Comparison of ENCODE assay signal across 8 cellular contexts in genomic region chr15:31329640-31330010, GRCh38. TPM values are rescaled to one million over a fixed set of nuclear protein-coding genes. Genes with fewer than 3 reads are reported as not detected.
DNase-seq lines count a peak whose midpoint lies in the region; ATAC-seq and TF ChIP-seq lines count a peak whose summit lies in the region.

No MANE protein-coding gene starts in this region.

- H3K4me2 ChIP-seq in DOHH2 (ENCODE audit: low read length), result peak overlapping the region; percentile 96

- intact Hi-C loops in esophagus muscularis mucosa (cut with DNase I) (loop anchor here (2.0 to 5.0 kb wide), 3 partner anchors 35 to 108 kb away; no protein-coding TSS in a partner anchor), prostate gland (cut with DNase I) (loop anchor here (5.0 to 10.0 kb wide), 4 partner anchors 38 to 425 kb away; partner anchors contain the start of gene FAN1)

- ATAC-seq in HG02885 (IDR thresholded peaks at IDR 0.05; ENCODE audit: poor library complexity, unreplicated experiment), result no peak

- H4K20me1 ChIP-seq in DOHH2 (ENCODE audit: control insufficient read depth, insufficient read depth, low read depth, low read length), result peaks cover 21% of the 10 kb centered on the region

- no peak for TF ChIP-seq EP300 in esophagus muscularis mucosa (IDR thresholded peaks at IDR 0.05)

- peak overlapping the region; percentile 94 for H3K4me3 ChIP-seq in DOHH2 (ENCODE audit: low read length)
- peak overlapping the region; percentile 71 to 95 (median 79) for H3K4me3 ChIP-seq in Peyer's patch
- H3K4me3 ChIP-seq in esophagus muscularis mucosa, result peak overlapping the region; percentile 83 to 96 (median 92)
- H3K4me3 ChIP-seq in prostate gland, result peak overlapping the region in 1 of 2 donors; percentile 96

- H3F3A ChIP-seq in DOHH2 (ENCODE audit: control insufficient read depth, insufficient read depth), result peaks cover 8% of the 10 kb centered on the region

- DNase-seq in Peyer's patch, result peak in 1 of 3 donors; percentile 55
- no peak for DNase-seq in esophagus muscularis mucosa (ENCODE audit: extremely low spot score)
- no peak for DNase-seq in prostate gland (ENCODE audit: low spot score)
- DNase-seq in HEK293T (ENCODE audit: extremely low spot score), result no peak
- DNase-seq in Kasumi-1 (lab: John Stamatoyannopoulos, UW), result no peak
- DNase-seq in NCI-H345 (lab: John Stamatoyannopoulos, UW), result no peak

- H3K79me2 ChIP-seq in DOHH2 (ENCODE audit: control insufficient read depth, low read length), result peaks cover 81% of the 10 kb centered on the region

- no peaks in the 10 kb centered on the region for H3K9me2 ChIP-seq in DOHH2 (replicated peaks; ENCODE audit: control insufficient read depth, low read length)

- no peaks in the 10 kb centered on the region for H3K27me3 ChIP-seq in DOHH2 (ENCODE audit: control insufficient read depth, low read length)
- H3K27me3 ChIP-seq in Peyer's patch, result no peaks in the 10 kb centered on the region
- H3K27me3 ChIP-seq in esophagus muscularis mucosa, result no peaks in the 10 kb centered on the region
- H3K27me3 ChIP-seq in prostate gland (replicated peaks; ENCODE audit: insufficient read depth), result no peaks in the 10 kb centered on the region

- WGBS in esophagus muscularis mucosa, result 85% methylated on average over 9 of the region's 15 CpGs
- WGBS in prostate gland, result 63% methylated on average over 15 of the region's 15 CpGs

- H3K9me3 ChIP-seq in DOHH2 (ENCODE audit: control insufficient read depth, insufficient read depth, low read length) (no peaks in the 10 kb centered on the region), Peyer's patch (no peaks in the 10 kb centered on the region), esophagus muscularis mucosa (no peaks in the 10 kb centered on the region), prostate gland (no peaks in the 10 kb centered on the region)

- CTCF ChIA-PET in HEK293T (lab: Yijun Ruan, JAX), result no interaction called here

- H3K36me3 ChIP-seq in DOHH2 (ENCODE audit: control insufficient read depth, low read length) (peaks cover 58% of the 10 kb centered on the region), Peyer's patch (no peaks in the 10 kb centered on the region), esophagus muscularis mucosa (no peaks in the 10 kb centered on the region), prostate gland (no peaks in the 10 kb centered on the region)

- peak overlapping the region; percentile 90 for H3K27ac ChIP-seq in DOHH2 (ENCODE audit: low read depth, low read length)
- peak overlapping the region; percentile 99 to 100 (median 100) for H3K27ac ChIP-seq in Peyer's patch
- H3K27ac ChIP-seq in esophagus muscularis mucosa (replicated peaks in 1 of 4), result peak overlapping the region; percentile 98 to 100 (median 100)
- H3K27ac ChIP-seq in prostate gland, result peak overlapping the region; percentile 97 to 99

- TF ChIP-seq POLR2A in Peyer's patch (IDR thresholded peaks at IDR 0.05) (no peak), esophagus muscularis mucosa (IDR thresholded peaks at IDR 0.05; ENCODE audit: low read depth) (no peak), prostate gland (IDR thresholded peaks at IDR 0.05) (no peak)

- H3K4me1 ChIP-seq in DOHH2 (ENCODE audit: control insufficient read depth, low read length) (peaks cover 69% of the 10 kb centered on the region), Peyer's patch (peaks cover 0 to 58% (median 23%) of the 10 kb centered on the region in 4 donors), esophagus muscularis mucosa (peaks cover 68 to 74% (median 72%) of the 10 kb centered on the region in 4 donors), prostate gland (replicated peaks) (peaks cover 11% of the 10 kb centered on the region)

- POLR2A ChIA-PET in HEK293T (lab: Yijun Ruan, JAX), result no interaction called here

- no peak for TF ChIP-seq CTCF in DOHH2 (IDR thresholded peaks at IDR 0.05; ENCODE audit: low read depth, low read length, poor library complexity, severe bottlenecking)
- no peak for TF ChIP-seq CTCF in Peyer's patch (IDR thresholded peaks at IDR 0.05)
- no peak for TF ChIP-seq CTCF in esophagus muscularis mucosa (IDR thresholded peaks at IDR 0.05)
- TF ChIP-seq CTCF in prostate gland (IDR thresholded peaks at IDR 0.05), result no peak

TF ChIP-seq in HEK293T, 16 proteins besides CTCF, POLR2A, EP300 and RAD21:
- no peak for TF ChIP-seq ZNF384 (IDR thresholded peaks at IDR 0.05)
- TF ChIP-seq HDGF (IDR thresholded peaks at IDR 0.05; ENCODE audit: borderline replicate concordance), result no peak
- no peak for TF ChIP-seq TARDBP (IDR thresholded peaks at IDR 0.05)
- no peak for TF ChIP-seq FOXA1 (IDR thresholded peaks at IDR 0.05)
- no peak for TF ChIP-seq SUZ12 (IDR thresholded peaks at IDR 0.05)
- TF ChIP-seq PKNOX1 (IDR thresholded peaks at IDR 0.05), result no peak
- no peak for TF ChIP-seq SP1 (IDR thresholded peaks at IDR 0.05)
- no peak for TF ChIP-seq BHLHE40 (IDR thresholded peaks at IDR 0.05; ENCODE audit: borderline replicate concordance)
- no peak for TF ChIP-seq LEF1 (IDR thresholded peaks at IDR 0.05; ENCODE audit: borderline replicate concordance)
- TF ChIP-seq FOXM1 (IDR thresholded peaks at IDR 0.05; ENCODE audit: borderline replicate concordance), result no peak
- no peak for TF ChIP-seq NFRKB (IDR thresholded peaks at IDR 0.05)
- no peak for TF ChIP-seq L3MBTL2 (conservative IDR thresholded peaks at IDR 0.05)
- TF ChIP-seq FOXK2 (IDR thresholded peaks at IDR 0.05), result no peak

RNA-seq across cellular contexts. Expression of gene KLF13, which starts 3.0 kb away (rescaled TPM):
- total RNA-seq in Peyer's patch (10 to 100 TPM; 51.2 to 80.4 (median 75.6) TPM), esophagus muscularis mucosa (100 to 1,000 TPM in 1 of 4 donors, 10 to 100 TPM in 3; 57.3 to 109 (median 74.2) TPM), prostate gland (10 to 100 TPM; 16.6 to 56.5 TPM)
